Comparison of ENCODE assay signal across 8 cellular contexts in the genomic region with DNA sequence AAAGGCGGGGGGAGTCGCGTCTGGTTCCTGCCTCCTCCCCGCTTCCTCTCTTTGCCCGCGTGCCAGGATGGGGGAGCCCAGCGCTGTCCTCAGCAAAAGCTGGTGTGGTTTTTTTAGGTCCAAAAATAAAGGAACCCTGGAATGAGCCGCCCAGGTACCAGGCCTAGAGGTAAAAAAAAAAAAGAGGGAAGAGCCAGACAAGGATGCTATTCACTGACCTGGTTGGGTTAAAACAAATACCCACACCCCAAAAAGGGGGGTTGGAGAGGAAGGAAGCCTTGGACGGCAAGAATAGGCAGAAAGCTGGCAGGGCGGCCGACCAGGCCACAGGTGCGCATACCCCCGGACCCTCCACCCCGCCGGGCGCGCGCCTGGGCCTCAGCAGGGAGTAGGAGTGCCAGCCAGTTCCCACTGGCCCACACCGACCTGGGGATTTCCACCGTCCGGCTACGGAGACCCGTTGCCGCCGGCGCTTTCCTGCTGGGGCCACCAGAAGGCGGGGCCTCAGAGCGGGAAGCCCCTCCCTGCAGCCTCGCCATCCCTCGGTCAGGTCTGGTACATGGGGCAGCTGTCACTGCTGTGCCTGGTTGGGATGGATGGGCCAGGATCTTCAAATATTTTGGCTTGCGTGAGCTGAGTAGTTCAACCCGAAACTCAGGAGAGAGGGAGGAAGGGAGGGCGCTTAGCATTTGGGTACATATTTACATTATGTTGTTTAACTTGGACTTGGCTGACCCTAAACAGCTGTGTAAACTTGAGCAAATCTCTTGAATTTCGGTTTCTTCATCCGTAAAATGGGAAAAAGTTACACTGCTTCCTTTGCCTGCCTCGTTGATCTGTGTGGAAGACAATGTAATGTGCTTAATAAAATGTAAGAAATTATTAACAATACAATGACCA. TPM values are rescaled to one million over a fixed set of nuclear protein-coding genes. Genes with fewer than 3 reads are reported as not detected.
A peak's percentile ranks its signal among the peaks of the same experiment; 100 is the strongest.
DNase-seq lines count a peak whose midpoint lies in the region; ATAC-seq and TF ChIP-seq lines count a peak whose summit lies in the region.

No MANE protein-coding gene starts in this region.

- peaks cover 25 to 90% (median 60%) of the 10 kb centered on the region in 4 donors for H3K4me1 Mint-ChIP-seq in CD4-positive, CD25-positive, alpha-beta regulatory T cell
- H3K4me1 Mint-ChIP-seq in activated CD8-positive, alpha-beta memory T cell treated with anti-CD3 and anti-CD28 coated beads, Interleukin-2, amount 10 ng/mL, durations not matched to agents 7 days and 5 days, result peaks cover 72% of the 10 kb centered on the region
- H3K4me1 Mint-ChIP-seq in endothelial cell (ENCODE audit: unreplicated experiment), result peaks cover 54% of the 10 kb centered on the region

- peak overlapping the region; percentile 96 for H3K27ac ChIP-seq in CD4-positive, CD25-positive, alpha-beta regulatory T cell (ENCODE audit: insufficient read depth, low read length, poor library complexity, severe bottlenecking)

- H3K9me3 Mint-ChIP-seq in CD4-positive, CD25-positive, alpha-beta regulatory T cell, result no peaks in the 10 kb centered on the region
- H3K9me3 Mint-ChIP-seq in activated CD8-positive, alpha-beta memory T cell treated with anti-CD3 and anti-CD28 coated beads, Interleukin-2, amount 10 ng/mL, durations not matched to agents 7 days and 5 days (ENCODE audit: low read depth), result no peaks in the 10 kb centered on the region
- no peaks in the 10 kb centered on the region for H3K9me3 Mint-ChIP-seq in endothelial cell (ENCODE audit: unreplicated experiment)

- TF ChIP-seq CTCF in endothelial cell (IDR thresholded peaks at IDR 0.05; ENCODE audit: unreplicated experiment), result no peak

- peak overlapping the region; percentile 79 for H3K4me3 ChIP-seq in CD4-positive, CD25-positive, alpha-beta regulatory T cell (ENCODE audit: low read depth, low read length)

- H3K27ac Mint-ChIP-seq in CD4-positive, CD25-positive, alpha-beta regulatory T cell, result peak overlapping the region; percentile 95 to 97 (median 96)
- H3K27ac Mint-ChIP-seq in activated CD8-positive, alpha-beta memory T cell treated with anti-CD3 and anti-CD28 coated beads, Interleukin-2, amount 10 ng/mL, durations not matched to agents 7 days and 5 days, result peak overlapping the region; percentile 94
- H3K27ac Mint-ChIP-seq in endothelial cell (ENCODE audit: unreplicated experiment), result peak overlapping the region; percentile 79

- peak; percentile 37 to 39 for ATAC-seq in CD4-positive, CD25-positive, alpha-beta regulatory T cell (ENCODE audit: low read depth in 2 of 2)
- ATAC-seq in GM19372 (IDR thresholded peaks at IDR 0.05; ENCODE audit: low read depth, unreplicated experiment), result peak; percentile 82
- peak; percentile 67 for ATAC-seq in HG03460 (IDR thresholded peaks at IDR 0.05; ENCODE audit: unreplicated experiment)
- ATAC-seq in activated CD8-positive, alpha-beta memory T cell treated with anti-CD3 and anti-CD28 coated beads, Interleukin-2, amount 10 ng/mL, durations not matched to agents 7 days and 5 days, result peak; percentile 76

- CTCF ChIA-PET in activated CD8-positive, alpha-beta memory T cell treated with anti-CD3 and anti-CD28 coated beads, Interleukin-2, amount 10 ng/mL, durations not matched to agents 7 days and 5 days (lab: Charles Lee), result interaction anchor here (0.6 to 9.9 kb wide), 7 partner anchors 9 to 499 kb away, joined by 3 to 81 read pairs (median 6); no protein-coding TSS in a partner anchor

- no peaks in the 10 kb centered on the region for H3K36me3 ChIP-seq in CD4-positive, CD25-positive, alpha-beta regulatory T cell (ENCODE audit: control insufficient read depth, insufficient read depth, low read length)

- peaks cover 85% of the 10 kb centered on the region for H3K4me1 ChIP-seq in CD4-positive, CD25-positive, alpha-beta regulatory T cell (ENCODE audit: control insufficient read depth, insufficient read depth, low read length, poor library complexity, severe bottlenecking)

- H3K4me3 Mint-ChIP-seq in CD4-positive, CD25-positive, alpha-beta regulatory T cell, result peak overlapping the region; percentile 89 to 95 (median 92)
- H3K4me3 Mint-ChIP-seq in activated CD8-positive, alpha-beta memory T cell treated with anti-CD3 and anti-CD28 coated beads, Interleukin-2, amount 10 ng/mL, durations not matched to agents 7 days and 5 days, result peak overlapping the region; percentile 77
- H3K4me3 Mint-ChIP-seq in endothelial cell (ENCODE audit: unreplicated experiment), result peak overlapping the region; percentile 79

- peak; percentile 42 to 75 (median 74) for DNase-seq in CD4-positive, CD25-positive, alpha-beta regulatory T cell
- DNase-seq in NCI-H748 (lab: John Stamatoyannopoulos, UW; ENCODE audit: unreplicated experiment), result peak; percentile 95
- DNase-seq in activated CD8-positive, alpha-beta memory T cell treated with anti-CD3 and anti-CD28 coated beads, Interleukin-2, amount 10 ng/mL, durations not matched to agents 7 days and 5 days, result peak; percentile 91
- peak; percentile 79 for DNase-seq in endothelial cell (ENCODE audit: low spot score)
- peak; percentile 84 for DNase-seq in mucosa of gallbladder (ENCODE audit: low spot score)
- DNase-seq in stimulated activated CD8-positive, alpha-beta memory T cell treated with anti-CD3 and anti-CD28 coated beads, Interleukin-7, amount 100 ng/mL, for 24 hours (ENCODE audit: low read depth), result peak; percentile 68

- no peaks in the 10 kb centered on the region for H3K9me3 ChIP-seq in CD4-positive, CD25-positive, alpha-beta regulatory T cell (ENCODE audit: control insufficient read depth in 2 of 2, low read length in 2 of 2)

- no peaks in the 10 kb centered on the region for H3K27me3 ChIP-seq in CD4-positive, CD25-positive, alpha-beta regulatory T cell (ENCODE audit: control insufficient read depth, insufficient read depth, low read length)

- no peaks in the 10 kb centered on the region for H3K36me3 Mint-ChIP-seq in CD4-positive, CD25-positive, alpha-beta regulatory T cell
- H3K36me3 Mint-ChIP-seq in activated CD8-positive, alpha-beta memory T cell treated with anti-CD3 and anti-CD28 coated beads, Interleukin-2, amount 10 ng/mL, durations not matched to agents 7 days and 5 days, result no peaks in the 10 kb centered on the region
- H3K36me3 Mint-ChIP-seq in endothelial cell (ENCODE audit: low read depth, unreplicated experiment), result no peaks in the 10 kb centered on the region

- H3K27me3 Mint-ChIP-seq in CD4-positive, CD25-positive, alpha-beta regulatory T cell, result peaks cover 5% of the 10 kb centered on the region
- no peaks in the 10 kb centered on the region for H3K27me3 Mint-ChIP-seq in activated CD8-positive, alpha-beta memory T cell treated with anti-CD3 and anti-CD28 coated beads, Interleukin-2, amount 10 ng/mL, durations not matched to agents 7 days and 5 days
- H3K27me3 Mint-ChIP-seq in endothelial cell (ENCODE audit: unreplicated experiment), result peaks cover 18% of the 10 kb centered on the region

RNA-seq across cellular contexts. Expression of a gene that starts 5.4 kb away (rescaled TPM):
- total RNA-seq in CD4-positive, CD25-positive, alpha-beta regulatory T cell, result 48.9 TPM
- 1 to 10 TPM; 2.2 to 6.7 (median 4.0) TPM for polyA plus RNA-seq in CD4-positive, CD25-positive, alpha-beta regulatory T cell
- 10 to 100 TPM; 19.7 to 24.9 TPM for total RNA-seq in activated CD8-positive, alpha-beta memory T cell treated with anti-CD3 and anti-CD28 coated beads, Interleukin-2, amount 10 ng/mL, durations not matched to agents 7 days and 5 days
- total RNA-seq in endothelial cell (ENCODE audit: unreplicated experiment), result 8.6 TPM
- total RNA-seq in mucosa of gallbladder, result 70.9 TPM

Comparison
In these comparisons a context has a peak if more than half of its experiments do, and no peak if none do; other contexts are left out.
1. Peak in every context shown above with its lines: DNase-seq, ATAC-seq, H3K4me3 ChIP-seq and H3K27ac ChIP-seq.